ENCODE assay signal across 1 cellular context in the genomic region with DNA sequence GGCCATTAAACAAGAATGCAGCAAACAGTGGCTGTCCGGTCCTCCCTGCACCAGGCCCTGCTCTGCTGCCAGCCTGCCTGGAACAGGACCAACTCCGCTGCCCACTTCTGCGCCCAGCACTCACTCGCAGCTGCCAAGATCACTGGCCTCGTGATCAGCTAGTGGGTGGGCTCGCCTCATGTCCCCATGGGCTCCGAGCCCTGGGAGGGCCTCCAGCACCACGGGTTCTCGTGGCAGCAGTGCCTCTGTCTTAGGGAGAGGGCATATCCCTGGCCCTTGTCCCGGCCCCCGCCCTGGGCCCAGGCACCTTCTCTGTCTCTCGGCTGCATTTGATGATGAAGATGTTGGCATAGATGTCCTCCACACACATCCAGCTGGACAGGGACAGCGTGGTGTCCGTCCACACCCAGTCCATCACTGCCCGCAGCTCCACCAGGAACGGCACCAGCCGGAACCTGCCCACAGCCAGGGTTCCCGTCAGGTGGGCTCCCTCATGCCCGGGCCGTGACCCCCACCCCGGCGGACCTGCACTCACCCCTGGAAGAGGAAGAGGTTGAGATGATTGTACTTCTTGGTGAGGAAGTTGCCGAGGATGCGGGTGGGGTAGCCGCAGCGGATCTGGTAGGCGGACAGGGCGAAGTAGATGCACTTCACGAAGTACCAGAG.
TF ChIP-seq lines count a peak whose summit lies in the region.

No MANE protein-coding gene starts in this region.

TF ChIP-seq in HepG2, 621 proteins besides CTCF, POLR2A, EP300 and RAD21:
- TF ChIP-seq, protein P1, sequence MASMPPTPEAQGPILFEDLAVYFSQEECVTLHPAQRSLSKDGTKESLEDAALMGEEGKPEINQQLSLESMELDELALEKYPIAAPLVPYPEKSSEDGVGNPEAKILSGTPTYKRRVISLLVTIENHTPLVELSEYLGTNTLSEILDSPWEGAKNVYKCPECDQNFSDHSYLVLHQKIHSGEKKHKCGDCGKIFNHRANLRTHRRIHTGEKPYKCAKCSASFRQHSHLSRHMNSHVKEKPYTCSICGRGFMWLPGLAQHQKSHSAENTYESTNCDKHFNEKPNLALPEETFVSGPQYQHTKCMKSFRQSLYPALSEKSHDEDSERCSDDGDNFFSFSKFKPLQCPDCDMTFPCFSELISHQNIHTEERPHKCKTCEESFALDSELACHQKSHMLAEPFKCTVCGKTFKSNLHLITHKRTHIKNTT (CRISPR knock-in tag; IDR thresholded peaks at IDR 0.05) = no peak
- TF ChIP-seq ZNF768 (CRISPR knock-in tag; IDR thresholded peaks at IDR 0.05) = 0 out of 2 replicates have a peak, but pooled peaks have one; percentile 11
